17 cellular contexts compared by ENCODE assay signal in genomic region chr14:95297832-95298231, GRCh38. TPM values are rescaled to one million over a fixed set of nuclear protein-coding genes. Genes with fewer than 3 reads are reported as not detected.
A peak's percentile ranks its signal among the peaks of the same experiment; 100 is the strongest.
DNase-seq lines count a peak whose midpoint lies in the region; ATAC-seq and TF ChIP-seq lines count a peak whose summit lies in the region.
"Had no signal": no experiment of that assay in that cellular context is flagged by ENCODE, and none has a peak within 500 bp of the region (broad histone marks: within the 10 kb centered on the region; RNA-seq: fewer than 3 reads in every experiment).

No MANE protein-coding gene starts in this region.

- no peak for TF ChIP-seq CTCF in activated B cell treated with CpG ODN at 0.5 μM for 24 hours (IDR thresholded peaks at IDR 0.05)
- no peak for TF ChIP-seq CTCF in psoas muscle (IDR thresholded peaks at IDR 0.05)

- peak overlapping the region; percentile 43 for H3K27ac Mint-ChIP-seq in activated B cell treated with CpG ODN at 0.5 μM for 24 hours
- no peak overlapping the region for H3K27ac Mint-ChIP-seq in activated T-helper 17 cell treated with anti-CD3 and anti-CD28 coated beads, Interleukin-2, amount 50 U/mL, for 72 hours

- H3K27me3 Mint-ChIP-seq in activated B cell treated with CpG ODN at 0.5 μM for 24 hours: no peaks in the 10 kb centered on the region
- H3K27me3 Mint-ChIP-seq in activated T-helper 17 cell treated with anti-CD3 and anti-CD28 coated beads, Interleukin-2, amount 50 U/mL, for 72 hours: peaks cover 35% of the 10 kb centered on the region

- H3K4me3 Mint-ChIP-seq in activated B cell treated with CpG ODN at 0.5 μM for 24 hours: peak overlapping the region; percentile 1
- no peak overlapping the region for H3K4me3 Mint-ChIP-seq in activated T-helper 17 cell treated with anti-CD3 and anti-CD28 coated beads, Interleukin-2, amount 50 U/mL, for 72 hours

- H3K4me1 Mint-ChIP-seq in activated B cell treated with CpG ODN at 0.5 μM for 24 hours: peaks cover 71% of the 10 kb centered on the region
- no peaks in the 10 kb centered on the region for H3K4me1 Mint-ChIP-seq in activated T-helper 17 cell treated with anti-CD3 and anti-CD28 coated beads, Interleukin-2, amount 50 U/mL, for 72 hours

- no peak overlapping the region for H3K4me3 ChIP-seq in psoas muscle
- H3K4me3 ChIP-seq: Peyer's patch had no signal

- peaks cover 10% of the 10 kb centered on the region for H3K36me3 Mint-ChIP-seq in activated B cell treated with CpG ODN at 0.5 μM for 24 hours (ENCODE audit: low read depth)
- H3K36me3 Mint-ChIP-seq in activated T-helper 17 cell treated with anti-CD3 and anti-CD28 coated beads, Interleukin-2, amount 50 U/mL, for 72 hours (ENCODE audit: low read depth): no peaks in the 10 kb centered on the region

- peaks cover 10% of the 10 kb centered on the region for H3K9me3 Mint-ChIP-seq in activated B cell treated with CpG ODN at 0.5 μM for 24 hours
- peaks cover 4% of the 10 kb centered on the region for H3K9me3 Mint-ChIP-seq in activated T-helper 17 cell treated with anti-CD3 and anti-CD28 coated beads, Interleukin-2, amount 50 U/mL, for 72 hours

- no peaks in the 10 kb centered on the region for H3K4me1 ChIP-seq in psoas muscle

- 76 to 80% (median 77%) methylated on average over 8 of the region's 8 CpGs for WGBS in psoas muscle, 3 donors

- no peaks in the 10 kb centered on the region for H3K9me3 ChIP-seq in psoas muscle

- POLR2A ChIA-PET in activated B cell treated with CpG ODN at 0.5 μM for 24 hours (lab: Charles Lee): interaction anchor here (0.6 to 1.3 kb wide), 2 partner anchors 32 to 154 kb away, joined by 3 to 5 read pairs; no protein-coding TSS in a partner anchor

- CTCF ChIA-PET in activated B cell treated with CpG ODN at 0.5 μM for 24 hours (lab: Charles Lee): no interaction called here

- H3K27ac ChIP-seq in layer of hippocampus (ENCODE audit: low read depth, low read length) (peak overlapping the region; percentile 99), temporal lobe (ENCODE audit: low read depth, low read length) (peak overlapping the region; percentile 99), psoas muscle (no peak overlapping the region)
- H3K27ac ChIP-seq: 22Rv1, Peyer's patch had no signal

- DNase-seq in DMS 273 (lab: John Stamatoyannopoulos, UW; ENCODE audit: unreplicated experiment) (peak; percentile 61), DMS 273 treated with DMSO at 0.1 percent for 48 hours (lab: John Stamatoyannopoulos, UW) (no peak), activated B cell treated with CpG ODN at 0.5 μM for 24 hours (no peak), psoas muscle (no peak)
- DNase-seq in activated CD4-positive, CD25-positive, alpha-beta regulatory T cell (lab: John Stamatoyannopoulos, UW): no peak
- DNase-seq: HCEC 1CT, KBM-7, NCI-H1048, NCI-H146, NCI-H2107, NCI-H748 treated with DMSO at 0.1 percent for 48 hours, Peyer's patch, SHP77 treated with DMSO at 0.1 percent for 48 hours had no signal

- intact Hi-C loops in activated B cell treated with CpG ODN at 0.5 μM for 24 hours (cut with micrococcal nuclease): no loop called here
- intact Hi-C loops in psoas muscle (cut with DNase I): no loop called here

- H3K36me3 ChIP-seq in psoas muscle (ENCODE audit: insufficient read depth in 1 of 2, low read depth in 1 of 2): no peaks in the 10 kb centered on the region
- H3K36me3 ChIP-seq: Peyer's patch had no signal

- ATAC-seq in activated B cell treated with CpG ODN at 0.5 μM for 24 hours (ENCODE audit: low read depth) (peak; percentile 39), psoas muscle (no peak)
- ATAC-seq in activated T-helper 17 cell treated with anti-CD3 and anti-CD28 coated beads, Interleukin-2, amount 50 U/mL, for 72 hours (replicated peaks): no peak

- H3K27me3 ChIP-seq in layer of hippocampus (ENCODE audit: control insufficient read depth, insufficient read depth, low read length) (no peaks in the 10 kb centered on the region), psoas muscle (ENCODE audit: insufficient read depth in 3 of 3, low read length in 2 of 3) (no peaks in the 10 kb centered on the region)
- H3K27me3 ChIP-seq: Peyer's patch had no signal

RNA-seq across cellular contexts. Expression of gene CLMN, which starts 21.9 kb away (rescaled TPM):
- total RNA-seq in activated B cell treated with CpG ODN at 0.5 μM for 24 hours (23.4 and 23.9 TPM in 2 replicates), temporal lobe (0.98 TPM), psoas muscle (1 to 10 TPM; 3.9 to 9.6 (median 6.3) TPM)
- polyA plus RNA-seq in psoas muscle: 1 to 10 TPM; 1.7 to 2.5 (median 2.1) TPM
- total RNA-seq in activated T-helper 17 cell treated with anti-CD3 and anti-CD28 coated beads, Interleukin-2, amount 50 U/mL, for 72 hours: 1 to 10 TPM in 1 of 2 donors, under 1 TPM in 1; 0.95 to 5.3 TPM
